1 cellular context compared by ENCODE assay signal in genomic region chr10:87095241-87095945, GRCh38.
TF ChIP-seq lines count a peak whose summit lies in the region.

No MANE protein-coding gene starts in this region.

TF ChIP-seq in GM12878, 131 proteins besides CTCF, POLR2A, EP300 and RAD21 (continued from another document):
- TF ChIP-seq BCLAF1 (IDR thresholded peaks at IDR 0.05): no peak
- TF ChIP-seq HDAC2 (IDR thresholded peaks at IDR 0.05): no peak
- no peak for TF ChIP-seq SMC3 (IDR thresholded peaks at IDR 0.05; ENCODE audit: borderline replicate concordance, low read length)
- no peak for TF ChIP-seq NR2C2 (IDR thresholded peaks at IDR 0.05; ENCODE audit: borderline replicate concordance, control insufficient read depth, insufficient read length, low read depth)
- peak; percentile 94 for TF ChIP-seq BACH1 (IDR thresholded peaks at IDR 0.05; ENCODE audit: borderline replicate concordance)
- TF ChIP-seq CBFB (IDR thresholded peaks at IDR 0.05; ENCODE audit: low read depth): peak; percentile 23; the same call in 1 of the 2 replicates
- no peak for TF ChIP-seq RELA (IDR thresholded peaks at IDR 0.05; ENCODE audit: borderline replicate concordance, partially characterized antibody)
- no peak for TF ChIP-seq ETV6 (conservative IDR thresholded peaks at IDR 0.05 in 1 of 2, IDR thresholded peaks at IDR 0.05 in 1 of 2; ENCODE audit: borderline replicate concordance in 1 of 2, low read depth in 1 of 2)
- TF ChIP-seq CBX3 (IDR thresholded peaks at IDR 0.05; ENCODE audit: borderline replicate concordance, low read depth): no peak
- 0 out of 2 replicates have a peak, but pooled peaks have one; percentile 34 for TF ChIP-seq ESRRA (IDR thresholded peaks at IDR 0.05; ENCODE audit: low read length)
- TF ChIP-seq RELB (IDR thresholded peaks at IDR 0.05; ENCODE audit: low read depth): peak; percentile 46; the same call in 1 of the 2 replicates
- TF ChIP-seq RCOR1 (conservative IDR thresholded peaks at IDR 0.05; ENCODE audit: low read depth, low read length): no peak
- peak; percentile 53; the same call in 1 of the 2 replicates for TF ChIP-seq PAX5 (IDR thresholded peaks at IDR 0.05; ENCODE audit: borderline replicate concordance, low read depth, low read length)
- TF ChIP-seq HDGF (IDR thresholded peaks at IDR 0.05): no peak
- no peak for TF ChIP-seq HCFC1 (IDR thresholded peaks at IDR 0.05; ENCODE audit: low read length)
- TF ChIP-seq SUPT20H (IDR thresholded peaks at IDR 0.05; ENCODE audit: borderline replicate concordance, control insufficient read depth, low read depth, low read length): no peak
- TF ChIP-seq BCL3 (IDR thresholded peaks at IDR 0.05; ENCODE audit: borderline replicate concordance, insufficient read depth, low read depth, low read length, poor library complexity, severe bottlenecking): no peak
- TF ChIP-seq SPI1 (IDR thresholded peaks at IDR 0.05; ENCODE audit: borderline replicate concordance, insufficient read depth, low read depth, low read length): no peak
- peak; percentile 47; the same call in 1 of the 2 replicates for TF ChIP-seq POLR2AphosphoS2 (IDR thresholded peaks at IDR 0.05; ENCODE audit: low read depth, low read length)
- no peak for TF ChIP-seq ZNF384 (IDR thresholded peaks at IDR 0.05; ENCODE audit: borderline replicate concordance, low read depth, low read length)
- peak; percentile 78 for TF ChIP-seq DPF2 (IDR thresholded peaks at IDR 0.05)
- TF ChIP-seq MEF2A (IDR thresholded peaks at IDR 0.05; ENCODE audit: insufficient read depth, low read depth, low read length): no peak
- 0 out of 2 replicates have a peak, but pooled peaks have one; percentile 47 for TF ChIP-seq PML (IDR thresholded peaks at IDR 0.05; ENCODE audit: low read length)
